In the genomic region with DNA sequence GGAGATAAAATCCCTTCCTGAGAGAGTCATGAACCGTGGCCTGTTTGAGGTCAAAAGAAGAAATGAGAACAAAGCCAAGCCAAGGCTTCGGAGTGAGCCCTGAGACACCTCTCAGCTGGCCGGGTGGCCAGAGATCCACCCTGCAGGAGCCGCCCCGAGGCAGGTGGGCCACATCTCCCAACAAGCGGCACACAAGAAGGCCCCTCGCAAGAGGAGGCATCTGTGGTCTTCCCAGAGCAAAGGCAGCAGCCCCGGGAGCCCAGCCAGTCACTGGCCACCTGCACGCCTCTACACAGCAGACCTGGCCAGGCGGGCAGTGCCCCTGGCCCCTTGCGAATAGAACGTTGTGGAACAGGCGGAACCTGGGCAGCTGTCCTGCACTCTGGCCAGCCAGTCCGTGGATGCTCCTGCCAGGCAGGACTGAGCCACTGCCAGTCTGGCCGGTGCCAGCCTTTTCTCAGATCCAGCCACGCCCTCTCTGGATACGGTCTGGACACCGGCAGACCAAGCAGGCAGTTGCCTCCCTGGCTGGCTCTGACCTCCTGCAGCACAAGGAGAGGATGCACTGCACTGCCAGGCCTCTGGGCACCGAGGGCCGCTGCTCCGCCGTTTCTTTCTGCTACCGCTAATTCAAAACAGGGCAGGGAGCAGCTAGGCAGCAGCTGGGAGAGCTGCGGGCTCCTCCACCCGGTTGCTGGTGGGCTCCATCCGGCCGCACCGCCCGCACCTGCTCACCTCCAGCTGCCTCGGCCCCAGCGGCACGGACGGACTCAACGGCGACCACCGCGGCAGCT, we compare ENCODE assay signal across 8 cellular contexts. TPM values are rescaled to one million over a fixed set of nuclear protein-coding genes. Genes with fewer than 3 reads are reported as not detected.
DNase-seq lines count a peak whose midpoint lies in the region; ATAC-seq, FAIRE-seq and TF ChIP-seq lines count a peak whose summit lies in the region.

No MANE protein-coding gene starts in this region.

- H3K4me1 Mint-ChIP-seq in activated T-helper 17 cell treated with anti-CD3 and anti-CD28 coated beads, Interleukin-2, amount 50 U/mL, for 72 hours, result no peaks in the 10 kb centered on the region

- peaks cover 41% of the 10 kb centered on the region for H3K27me3 Mint-ChIP-seq in activated T-helper 17 cell treated with anti-CD3 and anti-CD28 coated beads, Interleukin-2, amount 50 U/mL, for 72 hours

- no peaks in the 10 kb centered on the region for H3K9me1 ChIP-seq in keratinocyte (ENCODE audit: control insufficient read depth, extremely low read depth, insufficient read depth, low read length)

- H3K9me3 Mint-ChIP-seq in activated T-helper 17 cell treated with anti-CD3 and anti-CD28 coated beads, Interleukin-2, amount 50 U/mL, for 72 hours, result no peaks in the 10 kb centered on the region

- H3K27me3 ChIP-seq in keratinocyte (ENCODE audit: control insufficient read depth, extremely low read depth, insufficient read depth, low read length), result peaks cover 28% of the 10 kb centered on the region
- peaks cover 0 to 20% (median 5%) of the 10 kb centered on the region in 3 donors for H3K27me3 ChIP-seq in sigmoid colon

- intact Hi-C loops in sigmoid colon (cut with DNase I) (no loop called here), posterior vena cava (cut with DNase I) (no loop called here)

- no peak for FAIRE-seq in keratinocyte (lab: Jason Lieb, UNC)

- no peak overlapping the region for H3K9ac ChIP-seq in keratinocyte (ENCODE audit: control insufficient read depth, extremely low read depth, insufficient read depth, low read length)

- dilution Hi-C loops in keratinocyte (cut with MboI; ENCODE audit: extremely low pct_ligation_motif_present, low sequenced_read_pairs), result no loop called here

- H4K20me1 ChIP-seq in keratinocyte (ENCODE audit: control insufficient read depth, extremely low read depth, insufficient read depth, low read length), result no peaks in the 10 kb centered on the region

- H3K9me3 ChIP-seq in keratinocyte (ENCODE audit: control insufficient read depth, low read depth, low read length), result no peaks in the 10 kb centered on the region
- no peaks in the 10 kb centered on the region for H3K9me3 ChIP-seq in sigmoid colon

- no peak for TF ChIP-seq CTCF in keratinocyte (optimal IDR thresholded peaks at IDR 0.05 in 1 of 3, IDR thresholded peaks at IDR 0.05 in 1 of 3, conservative IDR thresholded peaks at IDR 0.05 in 1 of 3; ENCODE audit: extremely low read depth in 1 of 3, insufficient read depth in 2 of 3, low read length in 3 of 3)
- no peak for TF ChIP-seq CTCF in sigmoid colon (IDR thresholded peaks at IDR 0.05)

- H3K79me2 ChIP-seq in keratinocyte (ENCODE audit: control insufficient read depth, insufficient read depth, low read length), result no peaks in the 10 kb centered on the region

- no peak overlapping the region for H3K27ac Mint-ChIP-seq in activated T-helper 17 cell treated with anti-CD3 and anti-CD28 coated beads, Interleukin-2, amount 50 U/mL, for 72 hours

- peak; percentile 45 for ATAC-seq in HG03159 (IDR thresholded peaks at IDR 0.05; ENCODE audit: unreplicated experiment)
- no peak for ATAC-seq in activated T-helper 17 cell treated with anti-CD3 and anti-CD28 coated beads, Interleukin-2, amount 50 U/mL, for 72 hours (replicated peaks)
- no peak for ATAC-seq in HG02798 (IDR thresholded peaks at IDR 0.05; ENCODE audit: poor library complexity, unreplicated experiment)

- 22 to 56% methylated on average over 37 of the region's 37 CpGs for WGBS in sigmoid colon, 2 donors

- peak overlapping the region; percentile 40 for H3K4me3 Mint-ChIP-seq in activated T-helper 17 cell treated with anti-CD3 and anti-CD28 coated beads, Interleukin-2, amount 50 U/mL, for 72 hours

- TF ChIP-seq POLR2A in sigmoid colon (IDR thresholded peaks at IDR 0.05), result no peak

- H3K4me2 ChIP-seq in keratinocyte (ENCODE audit: control insufficient read depth, extremely low read depth, insufficient read depth, low read depth, low read length), result peak overlapping the region; percentile 60

- no peak overlapping the region for H3K27ac ChIP-seq in keratinocyte (ENCODE audit: control insufficient read depth, insufficient read depth, low read length)
- peak overlapping the region in 2 of 4 donors; percentile 26 to 27 for H3K27ac ChIP-seq in sigmoid colon

- peak overlapping the region; percentile 46 for H2AFZ ChIP-seq in keratinocyte (ENCODE audit: control insufficient read depth, low read length)

- peaks cover 4% of the 10 kb centered on the region for H3K4me1 ChIP-seq in keratinocyte (ENCODE audit: control insufficient read depth, extremely low read depth, insufficient read depth, low read length)
- H3K4me1 ChIP-seq in sigmoid colon, result peaks cover 0 to 6% (median 0%) of the 10 kb centered on the region in 4 donors

- DNase-seq in keratinocyte (ENCODE audit: low read depth, low spot score), result no peak
- DNase-seq in sigmoid colon, result no peak
- DNase-seq in posterior vena cava (ENCODE audit: low spot score), result no peak
- no peak for DNase-seq in central memory CD4-positive, alpha-beta T cell
- DNase-seq in D341Med (ENCODE audit: low spot score), result no peak

- H3K4me3 ChIP-seq in keratinocyte (ENCODE audit: control insufficient read depth in 2 of 3, extremely low read depth in 1 of 3, insufficient read depth in 2 of 3, low read depth in 1 of 3, low read length in 3 of 3) (peak overlapping the region; percentile 14 to 38 (median 22)), sigmoid colon (peak overlapping the region in 3 of 4 donors; percentile 8 to 28 (median 20))

- no peak for TF ChIP-seq EP300 in sigmoid colon (IDR thresholded peaks at IDR 0.05)

- H3K36me3 Mint-ChIP-seq in activated T-helper 17 cell treated with anti-CD3 and anti-CD28 coated beads, Interleukin-2, amount 50 U/mL, for 72 hours (ENCODE audit: low read depth), result no peaks in the 10 kb centered on the region

- H3K36me3 ChIP-seq in keratinocyte (ENCODE audit: control insufficient read depth in 2 of 2, extremely low read depth in 1 of 2, insufficient read depth in 2 of 2, low read length in 2 of 2) (no peaks in the 10 kb centered on the region), sigmoid colon (no peaks in the 10 kb centered on the region)

RNA-seq across cellular contexts. Expression of a gene that starts 30.6 kb away (rescaled TPM):
- total RNA-seq in activated T-helper 17 cell treated with anti-CD3 and anti-CD28 coated beads, Interleukin-2, amount 50 U/mL, for 72 hours, result 100 to 1,000 TPM in 1 of 2 donors, 10 to 100 TPM in 1; 56.3 to 107 TPM
- 36.4 to 46.5 TPM (median 40.7 TPM) in 3 replicates for polyA plus RNA-seq in keratinocyte
- polyA plus RNA-seq in keratinocyte (2011; ENCODE audit: low read depth), result 289 TPM
- polyA plus RNA-seq in keratinocyte (2011; cell fraction: cytosol; rRNA removed), result 23.4 and 24.1 TPM in 2 replicates
- polyA plus RNA-seq in keratinocyte (2011; cell fraction: nucleus; rRNA removed), result 96.3 and 122 TPM in 2 replicates
- polyA plus RNA-seq in keratinocyte (2012; ENCODE audit: low replicate concordance), result 46.0 and 83.8 TPM in 2 replicates
- 42.2 to 120 TPM (median 58.9 TPM) in 3 replicates for polyA minus RNA-seq in keratinocyte
- 37.8 TPM for polyA minus RNA-seq in keratinocyte (2011; cell fraction: cytosol; rRNA and poly(A)+ RNA removed)
- polyA minus RNA-seq in keratinocyte (2011; cell fraction: nucleus; rRNA and poly(A)+ RNA removed), result 119 and 181 TPM in 2 replicates
- 100 to 1,000 TPM in 2 of 4 donors, 10 to 100 TPM in 2; 83.6 to 104 (median 95.1) TPM for total RNA-seq in sigmoid colon
- 10 to 100 TPM; 43.2 to 64.5 (median 44.4) TPM for polyA plus RNA-seq in sigmoid colon
- total RNA-seq in posterior vena cava, result 10 to 100 TPM; 49.3 to 68.6 TPM
